ENCODE assay signal across 14 cellular contexts in the genomic region with DNA sequence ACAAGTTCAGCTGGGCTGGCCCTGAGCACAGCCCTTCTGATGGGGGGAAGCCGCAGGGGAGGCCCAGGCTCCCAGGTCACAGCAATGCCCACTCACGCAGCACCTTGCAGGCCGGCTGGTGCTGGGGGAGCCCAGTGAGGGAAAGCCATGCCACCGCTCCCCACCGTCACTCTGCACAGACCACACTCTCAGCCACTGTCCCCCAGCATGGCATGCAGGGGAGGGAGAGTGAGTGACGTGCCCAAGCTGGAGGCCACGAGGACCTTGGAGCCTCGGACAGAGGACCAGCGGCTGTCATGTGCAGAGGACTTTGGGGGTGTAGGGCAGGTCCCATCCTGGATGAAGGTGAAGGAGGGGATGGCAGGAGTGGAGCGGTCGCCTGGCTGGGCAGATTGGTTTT. TPM values are rescaled to one million over a fixed set of nuclear protein-coding genes. Genes with fewer than 3 reads are reported as not detected.
DNase-seq lines count a peak whose midpoint lies in the region; ATAC-seq, FAIRE-seq and TF ChIP-seq lines count a peak whose summit lies in the region.
"Had no signal": no experiment of that assay in that cellular context is flagged by ENCODE, and none has a peak within 500 bp of the region (broad histone marks: within the 10 kb centered on the region; RNA-seq: fewer than 3 reads in every experiment).

No MANE protein-coding gene starts in this region.

- H3K4me3 ChIP-seq in heart right ventricle (peak overlapping the region in 3 of 10 donors; percentile 10 to 15 (median 11)), pancreas (no peak overlapping the region), aorta (ENCODE audit: low read length in 2 of 2) (no peak overlapping the region)

- no peaks in the 10 kb centered on the region for H3K27me3 Mint-ChIP-seq in T-helper 2 cell treated with Interferon-gamma antibody and Interleukin-4, amounts not matched to agents 5 μg/mL and 100 μg/mL, for 36 hours (ENCODE audit: low read depth)

- no peak overlapping the region for H3K4me3 Mint-ChIP-seq in T-helper 2 cell treated with Interferon-gamma antibody and Interleukin-4, amounts not matched to agents 5 μg/mL and 100 μg/mL, for 36 hours
- H3K4me3 Mint-ChIP-seq: activated T-helper 1 cell treated with anti-CD3 and anti-CD28 coated beads, Interleukin-12 subunit alpha, Interleukin-12 subunit beta, Interleukin-2, Interleukin-4 antibody, amounts not matched to agents 30 ng/mL and 10 ng/mL and 1 ng/mL, durations not matched to agents 14 hours and 24 hours and 36 hours had no signal

- no peaks in the 10 kb centered on the region for H3K9me3 ChIP-seq in heart right ventricle
- no peaks in the 10 kb centered on the region for H3K9me3 ChIP-seq in pancreas
- H3K9me3 ChIP-seq in aorta (ENCODE audit: control insufficient read depth, low read length) = no peaks in the 10 kb centered on the region

- DNase-seq in Right ventricle myocardium inferior (ENCODE audit: missing footprints) (peak; percentile 61), left ventricle myocardium superior (no peak), heart right ventricle (no peak), pancreas (peak in 1 of 6 donors; percentile 48), aorta (no peak)
- no peak for DNase-seq in T-helper 2 cell treated with Interferon-gamma antibody and Interleukin-4, amounts not matched to agents 5 μg/mL and 100 μg/mL, for 36 hours (ENCODE audit: low spot score)
- no peak for DNase-seq in activated naive CD4-positive, alpha-beta T cell treated with anti-CD3 and anti-CD28 coated beads, Interleukin-2, amount 50 U/mL, for 72 hours (ENCODE audit: low spot score in 2 of 2)
- DNase-seq: activated CD4-positive, CD25-positive, alpha-beta regulatory T cell treated with anti-CD3 and anti-CD28 coated beads, Interleukin-2, amount 50 U/mL, for 72 hours; DMS 273 treated with DMSO at 0.1 percent for 48 hours; H7; hippocampal formation; NCI-H748 treated with DMSO at 0.1 percent for 48 hours had no signal

- H3K27me3 ChIP-seq in heart right ventricle (no peaks in the 10 kb centered on the region), pancreas (no peaks in the 10 kb centered on the region), aorta (ENCODE audit: control insufficient read depth in 1 of 2, insufficient read depth in 2 of 2, low read length in 1 of 2) (no peaks in the 10 kb centered on the region)

- FAIRE-seq in pancreas (lab: Jason Lieb, UNC) = no peak

- peak overlapping the region in 7 of 10 donors; percentile 3 to 44 (median 30) for H3K27ac ChIP-seq in heart right ventricle
- peak overlapping the region in 2 of 4 donors; percentile 72 to 76 for H3K27ac ChIP-seq in pancreas
- H3K27ac ChIP-seq in aorta (ENCODE audit: low read depth in 1 of 2, low read length in 2 of 2) = peak overlapping the region; percentile 52 to 93

- peaks cover 0 to 15% (median 0%) of the 10 kb centered on the region in 9 donors for H3K36me3 ChIP-seq in heart right ventricle
- no peaks in the 10 kb centered on the region for H3K36me3 ChIP-seq in pancreas
- peaks cover 0 to 1% of the 10 kb centered on the region in 2 donors for H3K36me3 ChIP-seq in aorta (ENCODE audit: control insufficient read depth in 1 of 2, insufficient read depth in 2 of 2, low read length in 1 of 2)

- H3K9me3 Mint-ChIP-seq in T-helper 2 cell treated with Interferon-gamma antibody and Interleukin-4, amounts not matched to agents 5 μg/mL and 100 μg/mL, for 36 hours = no peaks in the 10 kb centered on the region
- H3K9me3 Mint-ChIP-seq in activated naive CD4-positive, alpha-beta T cell treated with anti-CD3 and anti-CD28 coated beads, Interleukin-2, amount 50 U/mL, for 72 hours = no peaks in the 10 kb centered on the region
- H3K9me3 Mint-ChIP-seq: activated T-helper 1 cell treated with anti-CD3 and anti-CD28 coated beads, Interleukin-12 subunit alpha, Interleukin-12 subunit beta, Interleukin-2, Interleukin-4 antibody, amounts not matched to agents 30 ng/mL and 10 ng/mL and 1 ng/mL, durations not matched to agents 14 hours and 24 hours and 36 hours had no signal

- no peak overlapping the region for H3K27ac Mint-ChIP-seq in T-helper 2 cell treated with Interferon-gamma antibody and Interleukin-4, amounts not matched to agents 5 μg/mL and 100 μg/mL, for 36 hours
- no peak overlapping the region for H3K27ac Mint-ChIP-seq in activated naive CD4-positive, alpha-beta T cell treated with anti-CD3 and anti-CD28 coated beads, Interleukin-2, amount 50 U/mL, for 72 hours
- H3K27ac Mint-ChIP-seq: activated T-helper 1 cell treated with anti-CD3 and anti-CD28 coated beads, Interleukin-12 subunit alpha, Interleukin-12 subunit beta, Interleukin-2, Interleukin-4 antibody, amounts not matched to agents 30 ng/mL and 10 ng/mL and 1 ng/mL, durations not matched to agents 14 hours and 24 hours and 36 hours had no signal

- intact Hi-C loops in Right ventricle myocardium inferior (cut with DNase I) (no loop called here), left ventricle myocardium superior (cut with micrococcal nuclease) (loop anchor here (10.0 kb wide), 1 partner anchor 328 kb away; no protein-coding TSS in a partner anchor), heart right ventricle (cut with DNase I) (loop anchor here in 5 of 10 donors (10.0 kb wide), 2 partner anchors 328 to 368 kb away; no protein-coding TSS in a partner anchor), pancreas (cut with DNase I) (loop anchor here in 1 of 3 donors (10.0 kb wide), 1 partner anchor 668 kb away; no protein-coding TSS in a partner anchor), aorta (cut with DNase I) (no loop called here)

- no peak for TF ChIP-seq CTCF in heart right ventricle (IDR thresholded peaks at IDR 0.05)
- no peak for TF ChIP-seq CTCF in pancreas (IDR thresholded peaks at IDR 0.05)

- H3K4me1 ChIP-seq in heart right ventricle (peaks cover 0 to 21% (median 5%) of the 10 kb centered on the region in 9 donors), pancreas (no peaks in the 10 kb centered on the region), aorta (ENCODE audit: control insufficient read depth in 1 of 2, insufficient read depth in 2 of 2, low read length in 2 of 2) (no peaks in the 10 kb centered on the region)

- H3K4me1 Mint-ChIP-seq in T-helper 2 cell treated with Interferon-gamma antibody and Interleukin-4, amounts not matched to agents 5 μg/mL and 100 μg/mL, for 36 hours (ENCODE audit: low read depth) = no peaks in the 10 kb centered on the region

- no peaks in the 10 kb centered on the region for H3K36me3 Mint-ChIP-seq in T-helper 2 cell treated with Interferon-gamma antibody and Interleukin-4, amounts not matched to agents 5 μg/mL and 100 μg/mL, for 36 hours (ENCODE audit: low read depth)
- no peaks in the 10 kb centered on the region for H3K36me3 Mint-ChIP-seq in activated naive CD4-positive, alpha-beta T cell treated with anti-CD3 and anti-CD28 coated beads, Interleukin-2, amount 50 U/mL, for 72 hours

- 84 to 87% methylated on average over 11 of the region's 11 CpGs for WGBS in heart right ventricle, 2 donors
- 72 to 76% methylated on average over 11 of the region's 11 CpGs for WGBS in pancreas, 2 donors
- WGBS in aorta, 2 donors = 26 to 27% methylated on average over 11 of the region's 11 CpGs

- ATAC-seq in Right ventricle myocardium inferior (peak; percentile 11), left ventricle myocardium superior (no peak), heart right ventricle (peak in 5 of 8 donors; percentile 3 to 25 (median 11)), pancreas (peak in 3 of 4 donors; percentile 7 to 21 (median 10)), aorta (ENCODE audit: low FRiP score) (peak; percentile 45), GM18505 (IDR thresholded peaks at IDR 0.05; ENCODE audit: unreplicated experiment) (no peak)
- no peak for ATAC-seq in activated naive CD4-positive, alpha-beta T cell treated with anti-CD3 and anti-CD28 coated beads, Interleukin-2, amount 50 U/mL, for 72 hours

- TF ChIP-seq POLR2A in GM18505 (IDR thresholded peaks at IDR 0.05; ENCODE audit: borderline replicate concordance, extremely low read depth, insufficient read depth, insufficient read length) = no peak

RNA-seq across cellular contexts. Expression of a gene that starts 25.1 kb away (rescaled TPM):
- 2.5 TPM for total RNA-seq in Right ventricle myocardium inferior
- 2.0 TPM for total RNA-seq in left ventricle myocardium superior
- 1 to 10 TPM in 7 of 10 donors, under 1 TPM in 3; 0.53 to 2.7 (median 1.5) TPM for total RNA-seq in heart right ventricle
- polyA plus RNA-seq in heart right ventricle = 1 to 10 TPM; 3.2 to 4.1 TPM
- total RNA-seq in pancreas = under 1 TPM; 0.16 to 0.75 (median 0.41) TPM
- 1 to 10 TPM; 1.4 to 1.8 TPM for polyA plus RNA-seq in pancreas
- 1 to 10 TPM; 5.4 to 8.7 TPM for total RNA-seq in aorta
- 1 to 10 TPM; 4.4 to 8.1 TPM for polyA plus RNA-seq in aorta
- total RNA-seq in activated naive CD4-positive, alpha-beta T cell treated with anti-CD3 and anti-CD28 coated beads, Interleukin-2, amount 50 U/mL, for 72 hours = under 1 TPM; 0.20 to 0.43 TPM

Comparison
In these comparisons a context has a peak if more than half of its experiments do, and no peak if none do; other contexts are left out.
1. ATAC-seq: peak in Right ventricle myocardium inferior (single experiment), heart right ventricle (5 of 8), pancreas (3 of 4) and aorta (single experiment); none in left ventricle myocardium superior (single experiment), GM18505 (single experiment) and activated naive CD4-positive, alpha-beta T cell treated with anti-CD3 and anti-CD28 coated beads, Interleukin-2, amount 50 U/mL, for 72 hours (0 of 2).